In genomic region chr2:58834404-58834803, GRCh38 we compare ENCODE assay signal across 12 cellular contexts.
DNase-seq lines count a peak whose midpoint lies in the region; ATAC-seq, FAIRE-seq and TF ChIP-seq lines count a peak whose summit lies in the region.
"Had no signal": no experiment of that assay in that cellular context is flagged by ENCODE, and none has a peak within 500 bp of the region (broad histone marks: within the 10 kb centered on the region; RNA-seq: fewer than 3 reads in every experiment).

No MANE protein-coding gene starts in this region.

- ATAC-seq in IMR-90 (ENCODE audit: low read depth) (no peak), K562 (peak; percentile 62; the same call in 1 of the 3 replicates), GM18858 (IDR thresholded peaks at IDR 0.05; ENCODE audit: unreplicated experiment) (no peak)
- no peak for ATAC-seq in stimulated activated naive B cell treated with anti-CD40 and anti-IgM and Interleukin-4, amounts not matched to agents 10 μg/mL and 1 μg/mL and 100 μg/mL, for 72 hours (replicated peaks)

- no peak overlapping the region for H3K9ac ChIP-seq in IMR-90 (ENCODE audit: low read depth, low read length)
- no peak overlapping the region for H3K9ac ChIP-seq in K562 (ENCODE audit: insufficient read depth in 1 of 2, low read depth in 2 of 2, low read length in 2 of 2)
- H3K9ac ChIP-seq in mesenchymal stem cell (ENCODE audit: low read length) = no peak overlapping the region

- no peaks in the 10 kb centered on the region for H3K4me1 Mint-ChIP-seq in stimulated activated naive B cell treated with anti-CD40 and anti-IgM and Interleukin-4, amounts not matched to agents 10 μg/mL and 1 μg/mL and 100 μg/mL, for 72 hours
- H3K4me1 Mint-ChIP-seq: brain, memory B cell had no signal

- no peaks in the 10 kb centered on the region for H3K79me1 ChIP-seq in IMR-90 (ENCODE audit: low read depth in 1 of 2, low read length in 2 of 2)
- H3K79me1 ChIP-seq in mesenchymal stem cell (replicated peaks; ENCODE audit: low read length, poor library complexity, severe bottlenecking) = no peaks in the 10 kb centered on the region

- in situ Hi-C loops in IMR-90 (cut with MboI; ENCODE audit: low sequenced_read_pairs) (no loop called here), K562 (cut with MboI) (no loop called here)

- BruUV-seq in IMR-90 (replicated peaks; lab: Mats Ljungman, UMichigan) = no TSS peak
- no TSS peak for BruUV-seq in K562 (replicated peaks; lab: Mats Ljungman, UMichigan)

- no peak overlapping the region for H3K18ac ChIP-seq in IMR-90 (ENCODE audit: low read depth, low read length)
- no peak overlapping the region for H3K18ac ChIP-seq in mesenchymal stem cell (ENCODE audit: low read depth in 1 of 2, low read length in 2 of 2)

- no peak overlapping the region for H3K4me3 Mint-ChIP-seq in stimulated activated naive B cell treated with anti-CD40 and anti-IgM and Interleukin-4, amounts not matched to agents 10 μg/mL and 1 μg/mL and 100 μg/mL, for 72 hours
- H3K4me3 Mint-ChIP-seq: brain, memory B cell had no signal

- CTCF ChIA-PET in IMR-90 (lab: Yijun Ruan, JAX) (no interaction called here), K562 (lab: Yijun Ruan, JAX; ENCODE audit: low intra/inter-chr PET ratio) (no interaction called here)

- H2AK5ac ChIP-seq in IMR-90 (ENCODE audit: low read depth, low read length) (no peak overlapping the region), mesenchymal stem cell (ENCODE audit: low read length, severe bottlenecking) (no peak overlapping the region)

- H3K23ac ChIP-seq in IMR-90 (ENCODE audit: low read depth, low read length) (no peak overlapping the region), mesenchymal stem cell (ENCODE audit: low read length in 2 of 2) (no peak overlapping the region)

- H3K27me3 Mint-ChIP-seq in stimulated activated naive B cell treated with anti-CD40 and anti-IgM and Interleukin-4, amounts not matched to agents 10 μg/mL and 1 μg/mL and 100 μg/mL, for 72 hours = peaks cover 21 to 24% of the 10 kb centered on the region in 2 donors
- H3K27me3 Mint-ChIP-seq: brain had no signal

- no peak overlapping the region for H3K56ac ChIP-seq in IMR-90 (ENCODE audit: extremely low read depth, insufficient read depth, low read length)

- H3K9me3 Mint-ChIP-seq in stimulated activated naive B cell treated with anti-CD40 and anti-IgM and Interleukin-4, amounts not matched to agents 10 μg/mL and 1 μg/mL and 100 μg/mL, for 72 hours = peaks cover 11 to 13% of the 10 kb centered on the region in 2 donors

- peak; percentile 36 for DNase-seq in GM03348 (ENCODE audit: low spot score)
- peak; percentile 28 for DNase-seq in IMR-90
- DNase-seq in K562 (ENCODE audit: extremely low read depth in 1 of 4, low spot score in 3 of 4) = peak; percentile 21 to 48 (median 31)
- peak; percentile 45 for DNase-seq in mesenchymal stem cell
- DNase-seq in stimulated activated naive B cell treated with anti-CD40 and anti-IgM and Interleukin-4, amounts not matched to agents 10 μg/mL and 1 μg/mL and 100 μg/mL, for 72 hours = no peak
- no peak for DNase-seq in stimulated activated CD4-positive, alpha-beta T cell treated with anti-CD3 and anti-CD28 coated beads, Interleukin-1b, Interleukin-23, amount 100 ng/mL, for 48 hours
- DNase-seq: NCI-H187 treated with DMSO at 0.1 percent for 48 hours; stimulated activated CD4-positive, alpha-beta T cell treated with anti-CD3 and anti-CD28 coated beads, Interleukin-4, amount 100 ng/mL, for 1 hour; T-helper 9 cell had no signal

- peak; percentile 81 for FAIRE-seq in K562 (lab: Jason Lieb, UNC)

- H3K27ac ChIP-seq in IMR-90 (ENCODE audit: insufficient read depth, low read length) (no peak overlapping the region), K562 (ENCODE audit: extremely low read depth, low read depth, low read length) (no peak overlapping the region), mesenchymal stem cell (ENCODE audit: low read length, poor library complexity, severe bottlenecking) (no peak overlapping the region)

- no peaks in the 10 kb centered on the region for H3K9me1 ChIP-seq in IMR-90 (ENCODE audit: insufficient read depth, low read length)
- no peaks in the 10 kb centered on the region for H3K9me1 ChIP-seq in K562 (ENCODE audit: control insufficient read depth, insufficient read depth, low read length)

- intact Hi-C loops in IMR-90 (cut with micrococcal nuclease) = no loop called here
- intact Hi-C loops in K562 (cut with micrococcal nuclease) = no loop called here

- no peaks in the 10 kb centered on the region for H3K4me1 ChIP-seq in IMR-90 (ENCODE audit: control insufficient read depth, insufficient read depth, low read length)
- H3K4me1 ChIP-seq in K562 (replicated peaks in 1 of 2; ENCODE audit: control insufficient read depth in 2 of 2, insufficient read depth in 2 of 2, low read length in 2 of 2) = no peaks in the 10 kb centered on the region
- H3K4me1 ChIP-seq in mesenchymal stem cell (ENCODE audit: control insufficient read depth, insufficient read depth, low read depth, low read length) = no peaks in the 10 kb centered on the region

- no peak overlapping the region for H2AK9ac ChIP-seq in IMR-90 (replicated peaks; ENCODE audit: low read depth, low read length, poor library complexity)

- H3K9me3 ChIP-seq in IMR-90 (ENCODE audit: control insufficient read depth, insufficient read depth, low read length) (no peaks in the 10 kb centered on the region), K562 (replicated peaks; ENCODE audit: control insufficient read depth, insufficient read depth, low read depth, low read length) (no peaks in the 10 kb centered on the region), mesenchymal stem cell (ENCODE audit: control insufficient read depth, low read length) (peaks cover 18% of the 10 kb centered on the region)

- TF ChIP-seq EP300 in K562 (IDR thresholded peaks at IDR 0.05; ENCODE audit: low read length) = no peak

- H2BK12ac ChIP-seq in mesenchymal stem cell (ENCODE audit: low read length in 2 of 2) = no peak overlapping the region

- dilution Hi-C loops in IMR-90 (cut with HindIII; ENCODE audit: low sequenced_read_pairs, unreplicated experiment) = no loop called here

- no peak overlapping the region for H3K27ac Mint-ChIP-seq in stimulated activated naive B cell treated with anti-CD40 and anti-IgM and Interleukin-4, amounts not matched to agents 10 μg/mL and 1 μg/mL and 100 μg/mL, for 72 hours
- H3K27ac Mint-ChIP-seq: memory B cell had no signal

- no peak overlapping the region for H2BK120ac ChIP-seq in IMR-90 (ENCODE audit: low read depth, low read length)
- H2BK120ac ChIP-seq in mesenchymal stem cell (ENCODE audit: low read depth, low read length) = no peak overlapping the region

- H3K4me3 ChIP-seq in IMR-90 (ENCODE audit: insufficient read depth, low read depth, low read length) (no peak overlapping the region), K562 (no peak overlapping the region), mesenchymal stem cell (ENCODE audit: insufficient read depth in 1 of 2, low read depth in 1 of 2, low read length in 2 of 2) (no peak overlapping the region)

- H3K14ac ChIP-seq in IMR-90 (replicated peaks; ENCODE audit: low read depth, low read length) (no peak overlapping the region), mesenchymal stem cell (ENCODE audit: low read length in 2 of 2) (no peak overlapping the region)

- H2AFZ ChIP-seq in IMR-90 (replicated peaks; ENCODE audit: low read length, poor library complexity) = no peak overlapping the region
- no peak overlapping the region for H2AFZ ChIP-seq in K562 (ENCODE audit: low read depth, low read length)
- no peak overlapping the region for H2AFZ ChIP-seq in mesenchymal stem cell (ENCODE audit: low read depth, low read length)

- TF ChIP-seq RAD21 in IMR-90 (IDR thresholded peaks at IDR 0.05; ENCODE audit: low read length) = no peak
- no peak for TF ChIP-seq RAD21 in K562 (CRISPR knock-in tag; conservative IDR thresholded peaks at IDR 0.05 in 1 of 2, IDR thresholded peaks at IDR 0.05 in 1 of 2)

- H3K4ac ChIP-seq in IMR-90 (ENCODE audit: low read depth, low read length) = no peak overlapping the region
- H3K4ac ChIP-seq in mesenchymal stem cell (ENCODE audit: low read depth in 1 of 2, low read length in 2 of 2) = no peak overlapping the region

- H3K36me3 ChIP-seq in IMR-90 (ENCODE audit: control insufficient read depth, insufficient read depth, low read length) (no peaks in the 10 kb centered on the region), K562 (ENCODE audit: control insufficient read depth, insufficient read depth, low read length) (no peaks in the 10 kb centered on the region), mesenchymal stem cell (ENCODE audit: control insufficient read depth in 1 of 2, insufficient read depth in 2 of 2, low read depth in 1 of 2, low read length in 2 of 2) (no peaks in the 10 kb centered on the region)

- TF ChIP-seq POLR2A in IMR-90 (IDR thresholded peaks at IDR 0.05; ENCODE audit: low read depth, low read length) (no peak), K562 (conservative IDR thresholded peaks at IDR 0.05) (no peak)

- no CpG with 5 or more reads among the region's 3 CpGs for WGBS in IMR-90 (ENCODE audit: extremely low coverage in 2 of 2, insufficient read length in 1 of 2), 2 experiments
- WGBS in K562 (ENCODE audit: insufficient coverage, low coverage, missing lambda C conversion rate) = 0% methylated on average over 3 of the region's 3 CpGs
- no CpG with 5 or more reads among the region's 3 CpGs for WGBS in mesenchymal stem cell

- H3K27me3 ChIP-seq in IMR-90 (ENCODE audit: control insufficient read depth, insufficient read depth, low read length) = no peaks in the 10 kb centered on the region
- no peaks in the 10 kb centered on the region for H3K27me3 ChIP-seq in K562 (ENCODE audit: control insufficient read depth in 2 of 2, insufficient read depth in 2 of 2, low read length in 2 of 2)
- no peaks in the 10 kb centered on the region for H3K27me3 ChIP-seq in mesenchymal stem cell (ENCODE audit: control insufficient read depth in 1 of 2, insufficient read depth in 1 of 2, low read length in 2 of 2)

- no peak overlapping the region for H2BK20ac ChIP-seq in IMR-90 (ENCODE audit: low read depth, low read length)

- H4K20me1 ChIP-seq in IMR-90 (ENCODE audit: insufficient read depth, low read length) = no peaks in the 10 kb centered on the region
- H4K20me1 ChIP-seq in K562 (replicated peaks; ENCODE audit: control insufficient read depth, insufficient read depth, low read length) = no peaks in the 10 kb centered on the region

- H2BK15ac ChIP-seq in IMR-90 (ENCODE audit: low read depth, low read length) (no peak overlapping the region), mesenchymal stem cell (ENCODE audit: low read depth, poor library complexity, severe bottlenecking) (no peak overlapping the region)

- H4K8ac ChIP-seq in IMR-90 (ENCODE audit: low read depth in 2 of 2, low read length in 2 of 2) = no peak overlapping the region
- H4K8ac ChIP-seq in mesenchymal stem cell (ENCODE audit: low read length) = no peak overlapping the region

- no peak overlapping the region for H4K5ac ChIP-seq in IMR-90 (ENCODE audit: low read depth, low read length)

- H2BK5ac ChIP-seq in IMR-90 (ENCODE audit: low read depth, low read length, poor library complexity, severe bottlenecking) (no peak overlapping the region), mesenchymal stem cell (ENCODE audit: low read depth, low read length, poor library complexity, severe bottlenecking) (no peak overlapping the region)

- H4K91ac ChIP-seq in IMR-90 (ENCODE audit: insufficient read depth, low read depth, low read length) (no peak overlapping the region), mesenchymal stem cell (ENCODE audit: low read length) (no peak overlapping the region)

- TF ChIP-seq CTCF in IMR-90 (conservative IDR thresholded peaks at IDR 0.05; ENCODE audit: low read depth, low read length) (no peak), K562 (IDR thresholded peaks at IDR 0.05 in 2 of 3, conservative IDR thresholded peaks at IDR 0.05 in 1 of 3; ENCODE audit: insufficient read depth in 2 of 3, low read depth in 1 of 3, low read length in 3 of 3) (no peak)

- H3K79me2 ChIP-seq in K562 (ENCODE audit: control insufficient read depth, insufficient read depth, low read length) = no peaks in the 10 kb centered on the region

- peaks cover 0 to 2% of the 10 kb centered on the region in 2 donors for H3K36me3 Mint-ChIP-seq in stimulated activated naive B cell treated with anti-CD40 and anti-IgM and Interleukin-4, amounts not matched to agents 10 μg/mL and 1 μg/mL and 100 μg/mL, for 72 hours
- H3K36me3 Mint-ChIP-seq: brain had no signal

- POLR2A ChIA-PET in IMR-90 (lab: Charles Lee; ENCODE audit: unreplicated experiment) (no interaction called here), K562 (lab: Yijun Ruan, JAX) (interaction anchor here (0.7 kb wide), 1 partner anchor 13 kb away, joined by 3 read pairs; no protein-coding TSS in a partner anchor)

- H3K4me2 ChIP-seq in IMR-90 (ENCODE audit: low read depth, low read length) (no peak overlapping the region), K562 (ENCODE audit: insufficient read depth, low read length) (no peak overlapping the region), mesenchymal stem cell (ENCODE audit: low read length, poor library complexity, severe bottlenecking) (no peak overlapping the region)

Comparison
In these comparisons a context has a peak if more than half of its experiments do, and no peak if none do; other contexts are left out.
1. DNase-seq: peak in GM03348 (single experiment), IMR-90 (single experiment), K562 (4 of 4) and mesenchymal stem cell (single experiment); none in stimulated activated naive B cell treated with anti-CD40 and anti-IgM and Interleukin-4, amounts not matched to agents 10 μg/mL and 1 μg/mL and 100 μg/mL, for 72 hours (single experiment) and stimulated activated CD4-positive, alpha-beta T cell treated with anti-CD3 and anti-CD28 coated beads, Interleukin-1b, Interleukin-23, amount 100 ng/mL, for 48 hours (single experiment).